Comparison of ENCODE assay signal across 1 cellular context in genomic region chr2:69695850-69696216, GRCh38.
TF ChIP-seq lines count a peak whose summit lies in the region.

No MANE protein-coding gene starts in this region.

TF ChIP-seq in A549, 52 proteins besides CTCF, POLR2A, EP300 and RAD21:
- no peak for TF ChIP-seq HES2 (IDR thresholded peaks at IDR 0.05)
- no peak for TF ChIP-seq MAZ (IDR thresholded peaks at IDR 0.05; ENCODE audit: borderline replicate concordance, low read depth, low read length)
- TF ChIP-seq RARB (CRISPR knock-in tag; IDR thresholded peaks at IDR 0.05), result no peak
- TF ChIP-seq MAX (IDR thresholded peaks at IDR 0.05), result no peak
- no peak for TF ChIP-seq CHD4 (IDR thresholded peaks at IDR 0.05; ENCODE audit: borderline replicate concordance)
- TF ChIP-seq RCOR1 (IDR thresholded peaks at IDR 0.05; ENCODE audit: low read depth, low read length), result no peak
- peak in 1 of 2 experiments; percentile 7; a peak in 1 of 5 replicates for TF ChIP-seq JUN (IDR thresholded peaks at IDR 0.05)
